Comparison of ENCODE assay signal across 8 cellular contexts in the genomic region with DNA sequence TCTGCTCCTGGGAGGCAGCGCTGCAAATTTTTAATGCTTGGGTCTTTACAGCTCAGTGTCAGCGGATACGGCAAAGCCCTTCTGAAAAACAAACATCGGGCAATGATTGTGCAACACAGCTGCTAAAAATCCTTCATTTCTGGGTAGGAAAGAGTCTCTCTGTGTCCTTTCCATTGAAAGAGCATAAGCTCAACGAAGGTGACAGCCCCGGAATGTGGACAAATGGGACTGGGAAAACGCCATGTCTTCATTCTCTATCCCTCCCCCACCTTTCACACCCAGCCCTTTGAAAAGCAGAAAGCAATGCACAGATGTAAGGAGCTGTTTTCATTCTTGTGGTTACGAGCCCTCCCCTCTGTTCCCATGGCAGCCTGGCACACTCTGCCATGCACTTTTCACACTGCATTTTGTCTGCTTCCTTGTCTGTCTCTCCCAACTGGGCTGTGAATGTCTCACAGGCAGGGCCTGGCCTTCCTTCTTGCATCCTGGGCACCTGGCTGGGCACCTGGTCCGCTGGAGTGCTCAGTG. TPM values are rescaled to one million over a fixed set of nuclear protein-coding genes. Genes with fewer than 3 reads are reported as not detected.
A peak's percentile ranks its signal among the peaks of the same experiment; 100 is the strongest.
DNase-seq lines count a peak whose midpoint lies in the region; ATAC-seq and TF ChIP-seq lines count a peak whose summit lies in the region.

No MANE protein-coding gene starts in this region.

- POLR2A ChIA-PET in CD8-positive, alpha-beta T cell (lab: Charles Lee) = interaction anchor here (1.1 to 2.3 kb wide), 2 partner anchors 10 to 17 kb away, joined by 4 to 18 read pairs; partner anchors contain the start of gene TMEM177

- no peaks in the 10 kb centered on the region for H3K36me3 ChIP-seq in CD8-positive, alpha-beta T cell (ENCODE audit: insufficient read depth, low read length)
- H3K36me3 ChIP-seq in MG63 (no peaks in the 10 kb centered on the region), lower lobe of right lung (no peaks in the 10 kb centered on the region)

- peak in 3 of 7 experiments; percentile 20 to 59 (median 31) for DNase-seq in CD8-positive, alpha-beta T cell
- DNase-seq in MG63 = peak; percentile 31
- DNase-seq in activated naive CD4-positive, alpha-beta T cell treated with anti-CD3 and anti-CD28 coated beads, Interleukin-2, amount 50 U/mL, for 72 hours (ENCODE audit: low spot score in 2 of 2) = no peak
- no peak for DNase-seq in lower lobe of right lung
- no peak for DNase-seq in putamen (ENCODE audit: low spot score)
- DNase-seq in activated effector memory CD4-positive, alpha-beta T cell treated with anti-CD3 and anti-CD28 coated beads, Interleukin-2, amount 50 U/mL, for 16 hours = no peak

- no peak for TF ChIP-seq CTCF in CD8-positive, alpha-beta T cell (IDR thresholded peaks at IDR 0.05)
- no peak for TF ChIP-seq CTCF in lower lobe of right lung (IDR thresholded peaks at IDR 0.05)

- H3K9me3 Mint-ChIP-seq in CD8-positive, alpha-beta T cell = no peaks in the 10 kb centered on the region
- H3K9me3 Mint-ChIP-seq in activated naive CD4-positive, alpha-beta T cell treated with anti-CD3 and anti-CD28 coated beads, Interleukin-2, amount 50 U/mL, for 72 hours = no peaks in the 10 kb centered on the region

- H3K36me3 Mint-ChIP-seq in CD8-positive, alpha-beta T cell = no peaks in the 10 kb centered on the region
- H3K36me3 Mint-ChIP-seq in activated naive CD4-positive, alpha-beta T cell treated with anti-CD3 and anti-CD28 coated beads, Interleukin-2, amount 50 U/mL, for 72 hours = no peaks in the 10 kb centered on the region

- no peaks in the 10 kb centered on the region for H3K27me3 ChIP-seq in CD8-positive, alpha-beta T cell (ENCODE audit: insufficient read depth, low read length)
- H3K27me3 ChIP-seq in MG63 (no peaks in the 10 kb centered on the region), lower lobe of right lung (ENCODE audit: low read depth) (no peaks in the 10 kb centered on the region)

- H3K27ac Mint-ChIP-seq in CD8-positive, alpha-beta T cell = peak overlapping the region; percentile 76
- H3K27ac Mint-ChIP-seq in activated naive CD4-positive, alpha-beta T cell treated with anti-CD3 and anti-CD28 coated beads, Interleukin-2, amount 50 U/mL, for 72 hours = peak overlapping the region; percentile 25 to 28

- peak; percentile 65 for ATAC-seq in CD8-positive, alpha-beta T cell
- peak; percentile 21 to 47 for ATAC-seq in activated naive CD4-positive, alpha-beta T cell treated with anti-CD3 and anti-CD28 coated beads, Interleukin-2, amount 50 U/mL, for 72 hours
- ATAC-seq in lower lobe of right lung (peak; percentile 71 to 72), HG02588 (IDR thresholded peaks at IDR 0.05; ENCODE audit: unreplicated experiment) (no peak), HG03045 (IDR thresholded peaks at IDR 0.05; ENCODE audit: unreplicated experiment) (no peak)

- no peaks in the 10 kb centered on the region for H3K9me3 ChIP-seq in CD8-positive, alpha-beta T cell (ENCODE audit: low read length)
- H3K9me3 ChIP-seq in MG63 (no peaks in the 10 kb centered on the region), lower lobe of right lung (no peaks in the 10 kb centered on the region)

- peak overlapping the region; percentile 9 for H3K4me3 ChIP-seq in CD8-positive, alpha-beta T cell (ENCODE audit: low read depth, low read length)
- H3K4me3 ChIP-seq in MG63 (no peak overlapping the region), lower lobe of right lung (peak overlapping the region; percentile 12)

- peaks cover 4% of the 10 kb centered on the region for H3K27me3 Mint-ChIP-seq in CD8-positive, alpha-beta T cell (ENCODE audit: low read depth)

- intact Hi-C loops in CD8-positive, alpha-beta T cell (cut with DNase I, micrococcal nuclease) = no loop called here
- intact Hi-C loops in lower lobe of right lung (cut with DNase I) = no loop called here

- H3K4me1 ChIP-seq in CD8-positive, alpha-beta T cell (ENCODE audit: insufficient read depth, low read length) = peaks cover 48% of the 10 kb centered on the region
- peaks cover 16% of the 10 kb centered on the region for H3K4me1 ChIP-seq in lower lobe of right lung

- H3K4me3 Mint-ChIP-seq in CD8-positive, alpha-beta T cell = peak overlapping the region; percentile 81

- CTCF ChIA-PET in CD8-positive, alpha-beta T cell (lab: Charles Lee) = interaction anchor here (0.6 to 1.3 kb wide), 4 partner anchors 8 to 480 kb away, joined by 3 to 4 read pairs (median 3); no protein-coding TSS in a partner anchor

- peaks cover 47% of the 10 kb centered on the region for H3K4me1 Mint-ChIP-seq in CD8-positive, alpha-beta T cell (ENCODE audit: low read depth)

- H3K27ac ChIP-seq in CD8-positive, alpha-beta T cell (ENCODE audit: low read depth, low read length) = no peak overlapping the region
- H3K27ac ChIP-seq in lower lobe of right lung = peak overlapping the region; percentile 60

RNA-seq across cellular contexts. Expression of gene TMEM177, which starts 16.1 kb away (rescaled TPM):
- 1 to 10 TPM; 2.1 to 3.8 TPM for total RNA-seq in CD8-positive, alpha-beta T cell
- total RNA-seq in MG63 (2014; rRNA removed; shearing (Covaris generic); ENCODE audit: low replicate concordance) = 15.5 and 27.9 TPM in 2 replicates
- 10 to 100 TPM in 1 of 2 donors, 1 to 10 TPM in 1; 4.8 to 12.2 TPM for total RNA-seq in activated naive CD4-positive, alpha-beta T cell treated with anti-CD3 and anti-CD28 coated beads, Interleukin-2, amount 50 U/mL, for 72 hours
- 5.8 TPM for total RNA-seq in lower lobe of right lung

Comparison
In these comparisons a context has a peak if more than half of its experiments do, and no peak if none do; other contexts are left out.
1. ATAC-seq: peak in CD8-positive, alpha-beta T cell (single experiment), activated naive CD4-positive, alpha-beta T cell treated with anti-CD3 and anti-CD28 coated beads, Interleukin-2, amount 50 U/mL, for 72 hours (2 of 2) and lower lobe of right lung (2 of 2); none in HG02588 (single experiment) and HG03045 (single experiment).